Comparison of ENCODE assay signal across 8 cellular contexts in genomic region chr12:127125607-127126259, GRCh38.
DNase-seq lines count a peak whose midpoint lies in the region; ATAC-seq and TF ChIP-seq lines count a peak whose summit lies in the region.

No MANE protein-coding gene starts in this region.

- H3K4me3 ChIP-seq in fibroblast of lung (replicated peaks in 1 of 4; ENCODE audit: control extremely low read depth in 1 of 4, insufficient read depth in 1 of 4, low read depth in 3 of 4, low read length in 4 of 4) (no peak overlapping the region), upper lobe of right lung (no peak overlapping the region)
- H3K4me3 ChIP-seq in CD4-positive, alpha-beta memory T cell (ENCODE audit: low read length in 2 of 2), result no peak overlapping the region

- intact Hi-C loops in upper lobe of right lung (cut with DNase I), result no loop called here
- intact Hi-C loops in CD4-positive, alpha-beta memory T cell (cut with micrococcal nuclease), result no loop called here

- CTCF ChIA-PET in GM10248 (lab: Yijun Ruan, JAX), result no interaction called here
- CTCF ChIA-PET in CD4-positive, alpha-beta memory T cell (lab: Charles Lee; ENCODE audit: partially characterized antibody), result no interaction called here

- ATAC-seq in GM18519 (IDR thresholded peaks at IDR 0.05; ENCODE audit: low FRiP score, unreplicated experiment), result peak; percentile 87
- ATAC-seq in upper lobe of right lung, result peak; percentile 35

- no peak overlapping the region for H3K27ac Mint-ChIP-seq in CD4-positive, alpha-beta memory T cell

- peaks cover 9 to 16% of the 10 kb centered on the region in 2 donors for H3K27me3 Mint-ChIP-seq in CD4-positive, alpha-beta memory T cell

- no peak overlapping the region for H3K4me3 Mint-ChIP-seq in CD4-positive, alpha-beta memory T cell

- H3K9ac ChIP-seq in fibroblast of lung (ENCODE audit: insufficient read depth, low read length), result no peak overlapping the region

- POLR2A ChIA-PET in GM10248 (lab: Yijun Ruan, JAX), result no interaction called here
- POLR2A ChIA-PET in CD4-positive, alpha-beta memory T cell (lab: Charles Lee; ENCODE audit: partially characterized antibody), result no interaction called here

- no peak overlapping the region for H2AFZ ChIP-seq in fibroblast of lung (ENCODE audit: low read length)

- no peak for TF ChIP-seq CTCF in fibroblast of lung (conservative IDR thresholded peaks at IDR 0.05 in 1 of 2, IDR thresholded peaks at IDR 0.05 in 1 of 2; ENCODE audit: low read depth in 1 of 2, low read length in 2 of 2)
- no peak for TF ChIP-seq CTCF in upper lobe of right lung (IDR thresholded peaks at IDR 0.05)
- no peak for TF ChIP-seq CTCF in GM10248 (IDR thresholded peaks at IDR 0.05; ENCODE audit: control extremely low read depth, extremely low read depth, low read depth, missing control alignments)

- no peaks in the 10 kb centered on the region for H3K9me3 ChIP-seq in fibroblast of lung (ENCODE audit: control insufficient read depth, insufficient read depth, low read depth, low read length)
- no peaks in the 10 kb centered on the region for H3K9me3 ChIP-seq in upper lobe of right lung
- no peaks in the 10 kb centered on the region for H3K9me3 ChIP-seq in CD4-positive, alpha-beta memory T cell (ENCODE audit: control insufficient read depth in 1 of 2, low read length in 2 of 2)

- no peak overlapping the region for H3K27ac ChIP-seq in fibroblast of lung (ENCODE audit: insufficient read depth, low read length)
- no peak overlapping the region for H3K27ac ChIP-seq in upper lobe of right lung
- H3K27ac ChIP-seq in CD4-positive, alpha-beta memory T cell (ENCODE audit: low read depth, low read length), result no peak overlapping the region

- no peak overlapping the region for H3K4me2 ChIP-seq in fibroblast of lung (ENCODE audit: extremely low read depth, insufficient read depth, low read length)

- no peaks in the 10 kb centered on the region for H3K36me3 Mint-ChIP-seq in CD4-positive, alpha-beta memory T cell

- no peaks in the 10 kb centered on the region for H3K36me3 ChIP-seq in fibroblast of lung (ENCODE audit: control insufficient read depth, insufficient read depth, low read length)
- H3K36me3 ChIP-seq in upper lobe of right lung, result no peaks in the 10 kb centered on the region
- no peaks in the 10 kb centered on the region for H3K36me3 ChIP-seq in CD4-positive, alpha-beta memory T cell (ENCODE audit: insufficient read depth, low read length)

- H3K4me1 Mint-ChIP-seq in CD4-positive, alpha-beta memory T cell, result no peaks in the 10 kb centered on the region

- DNase-seq in HCEC 1CT (peak; percentile 76), NCI-H460 (ENCODE audit: extremely low read depth, low read depth) (peak; percentile 42), fibroblast of lung (ENCODE audit: low read depth in 2 of 2) (peak; percentile 4 to 86), upper lobe of right lung (no peak), GM10248 (ENCODE audit: extremely low spot score) (no peak), NCI-H2227 (lab: John Stamatoyannopoulos, UW; ENCODE audit: unreplicated experiment) (no peak)
- DNase-seq in CD4-positive, alpha-beta memory T cell, result no peak

- no peaks in the 10 kb centered on the region for H3K27me3 ChIP-seq in fibroblast of lung (ENCODE audit: control insufficient read depth, insufficient read depth, low read length)
- H3K27me3 ChIP-seq in upper lobe of right lung, result peaks cover 3% of the 10 kb centered on the region
- H3K27me3 ChIP-seq in CD4-positive, alpha-beta memory T cell (ENCODE audit: insufficient read depth, low read length), result no peaks in the 10 kb centered on the region

- H3K79me2 ChIP-seq in fibroblast of lung (ENCODE audit: control insufficient read depth, insufficient read depth, low read length), result no peaks in the 10 kb centered on the region

- H3K4me1 ChIP-seq in fibroblast of lung (ENCODE audit: control insufficient read depth, extremely low read depth, insufficient read depth, low read length) (no peaks in the 10 kb centered on the region), upper lobe of right lung (no peaks in the 10 kb centered on the region)
- H3K4me1 ChIP-seq in CD4-positive, alpha-beta memory T cell (ENCODE audit: insufficient read depth, low read length), result no peaks in the 10 kb centered on the region

- H3K9me3 Mint-ChIP-seq in CD4-positive, alpha-beta memory T cell, result no peaks in the 10 kb centered on the region

- no peaks in the 10 kb centered on the region for H4K20me1 ChIP-seq in fibroblast of lung (ENCODE audit: control insufficient read depth, extremely low read depth, insufficient read depth, low read length)

Comparison
In these comparisons a context has a peak if more than half of its experiments do, and no peak if none do; other contexts are left out.
1. DNase-seq: peak in HCEC 1CT (single experiment), NCI-H460 (single experiment) and fibroblast of lung (2 of 2); none in upper lobe of right lung (single experiment), GM10248 (single experiment), NCI-H2227 (single experiment) and CD4-positive, alpha-beta memory T cell (0 of 5).